ENCODE assay signal across 8 cellular contexts in the genomic region with DNA sequence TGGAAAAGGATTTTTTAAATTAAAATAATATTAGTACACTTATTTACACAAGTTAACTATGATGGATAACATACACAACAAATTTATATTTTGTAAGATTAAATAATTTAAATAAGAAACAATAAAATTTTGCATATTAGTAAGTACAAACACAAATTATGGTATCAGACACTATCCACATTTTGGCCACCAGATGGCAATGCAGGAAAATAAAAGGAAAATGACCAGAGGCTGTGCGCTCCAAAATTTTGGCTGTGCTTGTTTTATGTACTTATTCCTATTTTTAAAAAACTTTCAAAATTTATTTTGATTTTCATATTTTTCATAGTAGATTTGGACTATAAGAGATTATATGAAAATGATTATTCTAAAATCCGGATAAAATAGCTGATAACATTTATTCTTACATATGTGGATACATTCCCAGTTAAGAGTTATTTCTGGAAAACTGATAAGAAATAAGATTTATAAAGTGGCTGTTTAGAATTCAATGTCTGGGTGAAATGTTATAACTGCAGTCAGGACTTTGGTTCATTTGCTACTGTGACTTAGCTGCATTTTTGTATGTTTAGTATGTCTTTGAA.
DNase-seq lines count a peak whose midpoint lies in the region; ATAC-seq, FAIRE-seq and TF ChIP-seq lines count a peak whose summit lies in the region.

No MANE protein-coding gene starts in this region.

- TF ChIP-seq CTCF in D721Med (IDR thresholded peaks at IDR 0.05; ENCODE audit: insufficient read depth, missing control alignments) (peak; percentile 78), epithelial cell of esophagus (IDR thresholded peaks at IDR 0.05; ENCODE audit: insufficient read depth, low read depth, low read length, missing control alignments) (peak; percentile 67), omental fat pad (IDR thresholded peaks at IDR 0.05) (no peak)
- no peak for TF ChIP-seq CTCF in CD4-positive, alpha-beta T cell (IDR thresholded peaks at IDR 0.05)

- DNase-seq in D721Med (ENCODE audit: insufficient read length, low spot score) (no peak), LoVo (ENCODE audit: low spot score) (peak; percentile 66), RCC 7860 (ENCODE audit: low spot score) (peak; percentile 30), epithelial cell of esophagus (ENCODE audit: low read depth) (peak; percentile 62), omental fat pad (ENCODE audit: low spot score) (peak; percentile 24)
- no peak for DNase-seq in CD4-positive, alpha-beta T cell
- DNase-seq in activated T-helper 1 cell treated with anti-CD3 and anti-CD28 coated beads, Interleukin-12 subunit alpha, Interleukin-12 subunit beta, Interleukin-2, Interleukin-4 antibody, amounts not matched to agents 30 ng/mL and 10 ng/mL and 1 ng/mL, durations not matched to agents 14 hours and 24 hours and 36 hours (ENCODE audit: low spot score) = no peak

- FAIRE-seq in D721Med (lab: Jason Lieb, UNC) = no peak
- peak; percentile 92 for FAIRE-seq in RCC 7860 (lab: Jason Lieb, UNC)

- no peak overlapping the region for H3K4me3 Mint-ChIP-seq in CD4-positive, alpha-beta T cell
- H3K4me3 Mint-ChIP-seq in activated T-helper 1 cell treated with anti-CD3 and anti-CD28 coated beads, Interleukin-12 subunit alpha, Interleukin-12 subunit beta, Interleukin-2, Interleukin-4 antibody, amounts not matched to agents 30 ng/mL and 10 ng/mL and 1 ng/mL, durations not matched to agents 14 hours and 24 hours and 36 hours = no peak overlapping the region

- H3K27ac Mint-ChIP-seq in CD4-positive, alpha-beta T cell = no peak overlapping the region
- no peak overlapping the region for H3K27ac Mint-ChIP-seq in activated T-helper 1 cell treated with anti-CD3 and anti-CD28 coated beads, Interleukin-12 subunit alpha, Interleukin-12 subunit beta, Interleukin-2, Interleukin-4 antibody, amounts not matched to agents 30 ng/mL and 10 ng/mL and 1 ng/mL, durations not matched to agents 14 hours and 24 hours and 36 hours

- POLR2A ChIA-PET in CD4-positive, alpha-beta T cell (lab: Charles Lee) = no interaction called here

- no peaks in the 10 kb centered on the region for H3K27me3 Mint-ChIP-seq in CD4-positive, alpha-beta T cell
- H3K27me3 Mint-ChIP-seq in activated T-helper 1 cell treated with anti-CD3 and anti-CD28 coated beads, Interleukin-12 subunit alpha, Interleukin-12 subunit beta, Interleukin-2, Interleukin-4 antibody, amounts not matched to agents 30 ng/mL and 10 ng/mL and 1 ng/mL, durations not matched to agents 14 hours and 24 hours and 36 hours (ENCODE audit: insufficient read depth) = no peaks in the 10 kb centered on the region

- intact Hi-C loops in CD4-positive, alpha-beta T cell (cut with DNase I, micrococcal nuclease) = loop anchor here (5.0 to 10.0 kb wide), 3 partner anchors 530 to 683 kb away; no protein-coding TSS in a partner anchor
- intact Hi-C loops in activated T-helper 1 cell treated with anti-CD3 and anti-CD28 coated beads, Interleukin-12 subunit alpha, Interleukin-12 subunit beta, Interleukin-2, Interleukin-4 antibody, amounts not matched to agents 30 ng/mL and 10 ng/mL and 1 ng/mL, durations not matched to agents 14 hours and 24 hours and 36 hours (cut with micrococcal nuclease) = loop anchor here (1.0 to 10.0 kb wide), 3 partner anchors 440 to 685 kb away; no protein-coding TSS in a partner anchor

- H3K9me3 Mint-ChIP-seq in CD4-positive, alpha-beta T cell = no peaks in the 10 kb centered on the region
- H3K9me3 Mint-ChIP-seq in activated T-helper 1 cell treated with anti-CD3 and anti-CD28 coated beads, Interleukin-12 subunit alpha, Interleukin-12 subunit beta, Interleukin-2, Interleukin-4 antibody, amounts not matched to agents 30 ng/mL and 10 ng/mL and 1 ng/mL, durations not matched to agents 14 hours and 24 hours and 36 hours = no peaks in the 10 kb centered on the region

- no peaks in the 10 kb centered on the region for H3K4me1 Mint-ChIP-seq in CD4-positive, alpha-beta T cell (ENCODE audit: low read depth)
- H3K4me1 Mint-ChIP-seq in activated T-helper 1 cell treated with anti-CD3 and anti-CD28 coated beads, Interleukin-12 subunit alpha, Interleukin-12 subunit beta, Interleukin-2, Interleukin-4 antibody, amounts not matched to agents 30 ng/mL and 10 ng/mL and 1 ng/mL, durations not matched to agents 14 hours and 24 hours and 36 hours (ENCODE audit: low read depth) = no peaks in the 10 kb centered on the region

- no peak overlapping the region for H3K4me3 ChIP-seq in epithelial cell of esophagus (ENCODE audit: low read length)

- H3K36me3 Mint-ChIP-seq in CD4-positive, alpha-beta T cell (ENCODE audit: low read depth) = no peaks in the 10 kb centered on the region
- no peaks in the 10 kb centered on the region for H3K36me3 Mint-ChIP-seq in activated T-helper 1 cell treated with anti-CD3 and anti-CD28 coated beads, Interleukin-12 subunit alpha, Interleukin-12 subunit beta, Interleukin-2, Interleukin-4 antibody, amounts not matched to agents 30 ng/mL and 10 ng/mL and 1 ng/mL, durations not matched to agents 14 hours and 24 hours and 36 hours (ENCODE audit: low read depth)

- H3K9me3 ChIP-seq in CD4-positive, alpha-beta T cell (ENCODE audit: control insufficient read depth, low read length) = no peaks in the 10 kb centered on the region

- no peaks in the 10 kb centered on the region for H3K27me3 ChIP-seq in CD4-positive, alpha-beta T cell (ENCODE audit: control insufficient read depth, insufficient read depth, low read length)

- ATAC-seq in GM21360 (IDR thresholded peaks at IDR 0.05; ENCODE audit: unreplicated experiment) (peak; percentile 80), omental fat pad (ENCODE audit: low FRiP score) (no peak)
- ATAC-seq in CD4-positive, alpha-beta T cell (ENCODE audit: poor library complexity) = no peak

- CTCF ChIA-PET in CD4-positive, alpha-beta T cell (lab: Charles Lee) = no interaction called here

- no peak overlapping the region for H3K27ac ChIP-seq in CD4-positive, alpha-beta T cell (ENCODE audit: low read depth, low read length)

Comparison
In these comparisons a context has a peak if more than half of its experiments do, and no peak if none do; other contexts are left out.
1. DNase-seq: peak in LoVo (single experiment), RCC 7860 (single experiment), epithelial cell of esophagus (single experiment) and omental fat pad (single experiment); none in D721Med (single experiment), CD4-positive, alpha-beta T cell (0 of 10) and activated T-helper 1 cell treated with anti-CD3 and anti-CD28 coated beads, Interleukin-12 subunit alpha, Interleukin-12 subunit beta, Interleukin-2, Interleukin-4 antibody, amounts not matched to agents 30 ng/mL and 10 ng/mL and 1 ng/mL, durations not matched to agents 14 hours and 24 hours and 36 hours (single experiment).
2. CTCF ChIP-seq: peak in D721Med (single experiment) and epithelial cell of esophagus (single experiment); none in omental fat pad (0 of 3) and CD4-positive, alpha-beta T cell (single experiment).